2 cellular contexts compared by ENCODE assay signal in the genomic region with DNA sequence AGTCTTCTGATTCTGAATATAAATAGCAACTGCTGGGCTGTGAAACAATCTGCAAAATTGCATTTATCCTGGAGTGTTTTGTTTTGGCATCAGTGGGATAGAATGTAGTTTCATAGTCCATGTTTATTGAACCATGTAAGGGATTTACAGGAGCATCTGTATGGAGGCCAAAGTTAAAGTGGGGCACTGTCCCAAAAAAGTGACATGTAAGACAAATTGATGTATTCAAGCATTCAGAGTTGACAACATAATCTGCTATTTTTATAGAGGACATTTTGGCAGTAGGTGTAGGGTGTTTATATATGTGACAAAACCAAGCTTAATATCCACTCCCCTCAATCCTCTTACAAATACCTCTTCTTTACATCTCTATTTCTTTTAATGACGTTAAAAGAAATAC.
TF ChIP-seq lines count a peak whose summit lies in the region.

No MANE protein-coding gene starts in this region.

TF ChIP-seq in Ishikawa, 13 proteins besides CTCF, POLR2A, EP300 and RAD21 (continued from another document):
- no peak for TF ChIP-seq TAF1 (IDR thresholded peaks at IDR 0.05; ENCODE audit: low read depth)
- TF ChIP-seq TEAD4 (IDR thresholded peaks at IDR 0.05) = peak; percentile 48; the same call in 1 of the 2 replicates
- TF ChIP-seq FOXM1 (IDR thresholded peaks at IDR 0.05; ENCODE audit: borderline replicate concordance, low read depth) = no peak
- no peak for TF ChIP-seq EGR1 (IDR thresholded peaks at IDR 0.05)

TF ChIP-seq in WTC11, 78 proteins besides CTCF, POLR2A, EP300 and RAD21 (continued from another document):
- TF ChIP-seq, protein P1, sequence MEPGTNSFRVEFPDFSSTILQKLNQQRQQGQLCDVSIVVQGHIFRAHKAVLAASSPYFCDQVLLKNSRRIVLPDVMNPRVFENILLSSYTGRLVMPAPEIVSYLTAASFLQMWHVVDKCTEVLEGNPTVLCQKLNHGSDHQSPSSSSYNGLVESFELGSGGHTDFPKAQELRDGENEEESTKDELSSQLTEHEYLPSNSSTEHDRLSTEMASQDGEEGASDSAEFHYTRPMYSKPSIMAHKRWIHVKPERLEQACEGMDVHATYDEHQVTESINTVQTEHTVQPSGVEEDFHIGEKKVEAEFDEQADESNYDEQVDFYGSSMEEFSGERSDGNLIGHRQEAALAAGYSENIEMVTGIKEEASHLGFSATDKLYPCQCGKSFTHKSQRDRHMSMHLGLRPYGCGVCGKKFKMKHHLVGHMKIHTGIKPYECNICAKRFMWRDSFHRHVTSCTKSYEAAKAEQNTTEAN (CRISPR knock-in tag; IDR thresholded peaks at IDR 0.05) = no peak
- TF ChIP-seq, protein P2, sequence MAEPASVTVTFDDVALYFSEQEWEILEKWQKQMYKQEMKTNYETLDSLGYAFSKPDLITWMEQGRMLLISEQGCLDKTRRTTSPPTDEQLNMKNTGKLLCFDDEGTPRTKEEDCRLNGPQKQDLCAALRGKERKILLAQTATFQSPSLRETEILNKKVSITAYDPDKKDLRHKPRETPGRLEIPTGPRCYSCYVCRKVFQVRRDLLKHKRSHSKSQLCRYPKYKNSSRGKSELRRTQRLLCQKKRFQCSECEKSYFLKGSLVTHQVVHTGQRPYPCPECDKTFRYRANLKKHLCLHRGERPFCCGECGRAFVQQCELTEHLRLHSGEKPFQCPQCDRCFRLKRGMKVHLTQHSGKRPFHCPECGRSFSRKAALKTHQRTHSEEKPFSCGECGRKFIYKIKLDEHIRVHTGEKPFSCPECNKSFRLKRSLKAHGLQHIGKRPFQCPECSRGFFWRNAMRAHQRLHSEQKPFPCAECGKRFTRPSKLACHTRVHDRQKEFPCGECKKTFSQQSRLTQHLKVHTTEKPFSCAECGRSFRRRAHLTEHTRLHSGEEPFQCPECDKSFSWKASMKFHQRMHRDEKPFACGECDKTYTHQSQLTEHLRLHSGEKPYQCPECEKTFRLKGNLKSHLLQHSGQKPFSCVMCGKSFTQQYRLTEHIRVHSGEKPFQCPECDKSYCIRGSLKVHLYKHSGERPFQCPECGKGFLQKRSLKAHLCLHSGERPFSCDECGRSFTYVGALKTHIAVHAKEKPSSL (CRISPR knock-in tag; conservative IDR thresholded peaks at IDR 0.05) = no peak
- TF ChIP-seq GRHL2 (CRISPR knock-in tag; IDR thresholded peaks at IDR 0.05; ENCODE audit: insufficient replicate concordance, severe bottlenecking) (no peak), SMAD3 (CRISPR knock-in tag; IDR thresholded peaks at IDR 0.05; ENCODE audit: borderline replicate concordance) (no peak)
